In genomic region chr6:27383481-27383880, GRCh38 we compare ENCODE assay signal across 31 cellular contexts. TPM values are rescaled to one million over a fixed set of nuclear protein-coding genes. Genes with fewer than 3 reads are reported as not detected.
A peak's percentile ranks its signal among the peaks of the same experiment; 100 is the strongest.
DNase-seq lines count a peak whose midpoint lies in the region; ATAC-seq, FAIRE-seq and TF ChIP-seq lines count a peak whose summit lies in the region.
"Had no signal": no experiment of that assay in that cellular context is flagged by ENCODE, and none has a peak within 500 bp of the region (broad histone marks: within the 10 kb centered on the region; RNA-seq: fewer than 3 reads in every experiment).

No MANE protein-coding gene starts in this region.

- 0% methylated on average over 1 of the region's 1 CpG for whole genome bisulfite sequencing in HepG2 (ENCODE audit: low lambda C conversion rate)
- 13% methylated on average over 1 of the region's 1 CpG for WGBS in right lobe of liver (ENCODE audit: insufficient coverage, low coverage, low lambda C conversion rate, missing lambda C conversion rate)

- no peak for ATAC-seq in HepG2
- ATAC-seq in right lobe of liver, result no peak
- ATAC-seq: A549; CD8-positive, alpha-beta T cell had no signal

- H3K79me2 ChIP-seq in HepG2 (ENCODE audit: insufficient read depth, low read length), result no peaks in the 10 kb centered on the region

- H3K27me3 ChIP-seq in HepG2 (ENCODE audit: control insufficient read depth in 1 of 2, insufficient read depth in 2 of 2, low read length in 2 of 2) (no peaks in the 10 kb centered on the region; a peak in 1 of 5 replicates), right lobe of liver (no peaks in the 10 kb centered on the region)
- H3K27me3 ChIP-seq: BE2C; BLaER1; BLaER1 treated with 17β-estradiol and CSF1 and Interleukin-3, amounts not matched to agents 10 nM and 100 nM had no signal

- BruUV-seq in HepG2 (replicated peaks; lab: Mats Ljungman, UMichigan), result no TSS peak

- TF ChIP-seq EP300 in HepG2 (IDR thresholded peaks at IDR 0.05; ENCODE audit: low read depth in 2 of 2, low read length in 2 of 2), result no peak
- TF ChIP-seq EP300 in HepG2 (CRISPR knock-in tag; IDR thresholded peaks at IDR 0.05; ENCODE audit: borderline replicate concordance), result no peak

- POLR2A ChIA-PET in HepG2 (lab: Yijun Ruan, JAX), result no interaction called here

- in situ Hi-C loops in HepG2 (cut with HindIII; ENCODE audit: extremely low pct_ligation_motif_present, low pct_unique_long_range_greater_than_20kb), result no loop called here

- FAIRE-seq in HepG2 (lab: Jason Lieb, UNC), result no peak
- FAIRE-seq: A204.1, A549, D721Med had no signal

- intact Hi-C loops in HepG2 (cut with micrococcal nuclease; ENCODE audit: unreplicated experiment), result no loop called here
- intact Hi-C loops in right lobe of liver (cut with DNase I), result no loop called here

- no peak for TF ChIP-seq RAD21 in HepG2 (CRISPR knock-in tag; IDR thresholded peaks at IDR 0.05)

- no peak overlapping the region for H3K4me2 ChIP-seq in HepG2 (ENCODE audit: low read depth, low read length)
- H3K4me2 ChIP-seq: A549; BLaER1; BLaER1 treated with 17β-estradiol and CSF1 and Interleukin-3, amounts not matched to agents 10 nM and 100 nM had no signal

- H3K4me1 ChIP-seq in HepG2 (ENCODE audit: insufficient read depth, low read length), result no peaks in the 10 kb centered on the region
- peaks cover 0 to 3% (median 0%) of the 10 kb centered on the region in 4 donors for H3K4me1 ChIP-seq in right lobe of liver
- H3K4me1 ChIP-seq: A549, BE2C, BLaER1 had no signal

- H4K20me1 ChIP-seq in HepG2 (ENCODE audit: insufficient read depth, low read length), result no peaks in the 10 kb centered on the region
- H4K20me1 ChIP-seq: BLaER1; BLaER1 treated with 17β-estradiol and CSF1 and Interleukin-3, amounts not matched to agents 10 nM and 100 nM had no signal

- no peaks in the 10 kb centered on the region for H3K36me3 ChIP-seq in HepG2 (replicated peaks in 1 of 2; ENCODE audit: control insufficient read depth in 1 of 2, insufficient read depth in 2 of 2, low read length in 2 of 2)
- H3K36me3 ChIP-seq in right lobe of liver, result no peaks in the 10 kb centered on the region
- H3K36me3 ChIP-seq: BE2C; BLaER1; BLaER1 treated with 17β-estradiol and CSF1 and Interleukin-3, amounts not matched to agents 10 nM and 100 nM had no signal

- H3K4me3 ChIP-seq in HepG2 (replicated peaks in 1 of 3; ENCODE audit: insufficient read depth in 1 of 3, low read depth in 2 of 3, low read length in 3 of 3) (no peak overlapping the region), right lobe of liver (no peak overlapping the region)
- H3K4me3 ChIP-seq: A549; BLaER1; BLaER1 treated with 17β-estradiol and CSF1 and Interleukin-3, amounts not matched to agents 10 nM and 100 nM had no signal

- no peak for TF ChIP-seq POLR2A in HepG2 (IDR thresholded peaks at IDR 0.05; ENCODE audit: insufficient read depth in 1 of 2, low read depth in 2 of 2, low read length in 2 of 2)
- no peak for TF ChIP-seq POLR2A in right lobe of liver (IDR thresholded peaks at IDR 0.05)

- TF ChIP-seq CTCF in HepG2 (CRISPR knock-in tag; IDR thresholded peaks at IDR 0.05) (no peak), right lobe of liver (IDR thresholded peaks at IDR 0.05) (no peak)

- DNase-seq in NCI-H82 (lab: John Stamatoyannopoulos, UW) (peak; percentile 42), NCI-H82 treated with DMSO at 0.1 percent for 48 hours (lab: John Stamatoyannopoulos, UW; ENCODE audit: unreplicated experiment) (no peak), HepG2 (ENCODE audit: low spot score) (no peak), right lobe of liver (no peak)
- DNase-seq: 8988T; ACHN; AML-193; BE2C; C1 segment of cervical spinal cord; Caco-2; Calu3; CD4-positive, alpha-beta memory T cell; CD4-positive, alpha-beta T cell; CD4-positive, CD25-positive, alpha-beta regulatory T cell; CD8-positive, alpha-beta memory T cell; CD8-positive, alpha-beta T cell; COR-L47; DMS 273 treated with DMSO at 0.1 percent for 48 hours; DMS153; DMS53; DMS79; DMS79 treated with DMSO at 0.1 percent for 48 hours; DND-41; EL had no signal

- no peak overlapping the region for H3K9ac ChIP-seq in HepG2 (ENCODE audit: insufficient read depth, low read depth, low read length)
- H3K9ac ChIP-seq: BLaER1; BLaER1 treated with 17β-estradiol and CSF1 and Interleukin-3, amounts not matched to agents 10 nM and 100 nM had no signal

- peaks cover 15% of the 10 kb centered on the region for H3K9me3 ChIP-seq in HepG2 (ENCODE audit: low read length)
- H3K9me3 ChIP-seq in right lobe of liver, result no peaks in the 10 kb centered on the region
- H3K9me3 ChIP-seq: BE2C had no signal

- no peak overlapping the region for H3K27ac ChIP-seq in HepG2 (ENCODE audit: extremely low read length, insufficient read depth, low read length)
- no peak overlapping the region for H3K27ac ChIP-seq in right lobe of liver
- H3K27ac ChIP-seq: 22Rv1; A549; BLaER1; BLaER1 treated with 17β-estradiol and CSF1 and Interleukin-3, amounts not matched to agents 10 nM and 100 nM; C4-2B had no signal

- H2AFZ ChIP-seq in HepG2 (ENCODE audit: low read length), result no peak overlapping the region

- CTCF ChIA-PET in HepG2 (lab: Yijun Ruan, JAX; ENCODE audit: low intra/inter-chr PET ratio, low total read pairs), result no interaction called here

TF ChIP-seq in HepG2, 621 proteins besides CTCF, POLR2A, EP300 and RAD21:
- TF ChIP-seq ZNF264 (CRISPR knock-in tag; IDR thresholded peaks at IDR 0.05), result peak; percentile 92
- TF ChIP-seq, protein P1, sequence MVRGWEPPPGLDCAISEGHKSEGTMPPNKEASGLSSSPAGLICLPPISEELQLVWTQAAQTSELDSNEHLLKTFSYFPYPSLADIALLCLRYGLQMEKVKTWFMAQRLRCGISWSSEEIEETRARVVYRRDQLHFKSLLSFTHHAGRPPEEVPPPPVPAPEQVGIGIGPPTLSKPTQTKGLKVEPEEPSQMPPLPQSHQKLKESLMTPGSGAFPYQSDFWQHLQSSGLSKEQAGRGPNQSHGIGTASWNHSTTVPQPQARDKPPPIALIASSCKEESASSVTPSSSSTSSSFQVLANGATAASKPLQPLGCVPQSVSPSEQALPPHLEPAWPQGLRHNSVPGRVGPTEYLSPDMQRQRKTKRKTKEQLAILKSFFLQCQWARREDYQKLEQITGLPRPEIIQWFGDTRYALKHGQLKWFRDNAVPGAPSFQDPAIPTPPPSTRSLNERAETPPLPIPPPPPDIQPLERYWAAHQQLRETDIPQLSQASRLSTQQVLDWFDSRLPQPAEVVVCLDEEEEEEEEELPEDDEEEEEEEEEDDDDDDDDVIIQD (CRISPR knock-in tag; IDR thresholded peaks at IDR 0.05; ENCODE audit: low read depth), result no peak
- no peak for TF ChIP-seq KDM1A (CRISPR knock-in tag; IDR thresholded peaks at IDR 0.05)
- TF ChIP-seq, protein P2, sequence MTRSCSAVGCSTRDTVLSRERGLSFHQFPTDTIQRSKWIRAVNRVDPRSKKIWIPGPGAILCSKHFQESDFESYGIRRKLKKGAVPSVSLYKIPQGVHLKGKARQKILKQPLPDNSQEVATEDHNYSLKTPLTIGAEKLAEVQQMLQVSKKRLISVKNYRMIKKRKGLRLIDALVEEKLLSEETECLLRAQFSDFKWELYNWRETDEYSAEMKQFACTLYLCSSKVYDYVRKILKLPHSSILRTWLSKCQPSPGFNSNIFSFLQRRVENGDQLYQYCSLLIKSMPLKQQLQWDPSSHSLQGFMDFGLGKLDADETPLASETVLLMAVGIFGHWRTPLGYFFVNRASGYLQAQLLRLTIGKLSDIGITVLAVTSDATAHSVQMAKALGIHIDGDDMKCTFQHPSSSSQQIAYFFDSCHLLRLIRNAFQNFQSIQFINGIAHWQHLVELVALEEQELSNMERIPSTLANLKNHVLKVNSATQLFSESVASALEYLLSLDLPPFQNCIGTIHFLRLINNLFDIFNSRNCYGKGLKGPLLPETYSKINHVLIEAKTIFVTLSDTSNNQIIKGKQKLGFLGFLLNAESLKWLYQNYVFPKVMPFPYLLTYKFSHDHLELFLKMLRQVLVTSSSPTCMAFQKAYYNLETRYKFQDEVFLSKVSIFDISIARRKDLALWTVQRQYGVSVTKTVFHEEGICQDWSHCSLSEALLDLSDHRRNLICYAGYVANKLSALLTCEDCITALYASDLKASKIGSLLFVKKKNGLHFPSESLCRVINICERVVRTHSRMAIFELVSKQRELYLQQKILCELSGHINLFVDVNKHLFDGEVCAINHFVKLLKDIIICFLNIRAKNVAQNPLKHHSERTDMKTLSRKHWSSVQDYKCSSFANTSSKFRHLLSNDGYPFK (CRISPR knock-in tag; IDR thresholded peaks at IDR 0.05; ENCODE audit: borderline replicate concordance), result no peak

RNA-seq across cellular contexts. Expression of gene ZNF391, which starts 5.1 kb away (rescaled TPM):
- total RNA-seq in HepG2 (2016; rRNA removed; fragmentation: Illumina TruSeq; extraction: Trizol), result 1.7 and 2.7 TPM in 2 replicates
- total RNA-seq in HepG2 (2016; cell fraction: cytosol; rRNA removed; fragmentation: Illumina TruSeq; extraction: Trizol; ENCODE audit: low read depth), result 0.62 and 0.71 TPM in 2 replicates
- 1.7 and 2.1 TPM in 2 replicates for total RNA-seq in HepG2 (2016; cell fraction: insoluble cytoplasmic fraction; rRNA removed; fragmentation: Illumina TruSeq; extraction: Trizol)
- total RNA-seq in HepG2 (2016; cell fraction: membrane; rRNA removed; fragmentation: Illumina TruSeq; extraction: Trizol), result 0.90 and 1.5 TPM in 2 replicates
- 1.7 TPM in 2 replicates for total RNA-seq in HepG2 (2016; cell fraction: nucleus; rRNA removed; fragmentation: Illumina TruSeq; extraction: Trizol)
- polyA plus RNA-seq in HepG2 (2011; rRNA removed), result 0.78 and 0.97 TPM in 2 replicates
- polyA plus RNA-seq in HepG2 (2011; cell fraction: cytosol; rRNA removed), result 0.31 and 0.87 TPM in 2 replicates
- 0.31 and 0.74 TPM in 2 replicates for polyA plus RNA-seq in HepG2 (2011; cell fraction: nucleus; rRNA removed)
- polyA plus RNA-seq in HepG2 (2012), result 0.71 and 1.2 TPM in 2 replicates
- polyA plus RNA-seq in HepG2 (2016; cell fraction: cytosol; fragmentation: Illumina TruSeq; extraction: Trizol; ENCODE audit: low read depth), result 0.26 and 0.46 TPM in 2 replicates
- 2.1 and 3.1 TPM in 2 replicates for polyA plus RNA-seq in HepG2 (2016; cell fraction: insoluble cytoplasmic fraction; fragmentation: Illumina TruSeq; extraction: Trizol; ENCODE audit: low read depth)
- polyA plus RNA-seq in HepG2 (2016; cell fraction: membrane; fragmentation: Illumina TruSeq; extraction: Trizol; ENCODE audit: low read depth), result 0.80 and 1.0 TPM in 2 replicates
- 3.8 and 3.9 TPM in 2 replicates for polyA plus RNA-seq in HepG2 (2016; cell fraction: nucleus; fragmentation: Illumina TruSeq; extraction: Trizol; ENCODE audit: insufficient read depth, low read depth)
- polyA minus RNA-seq in HepG2 (2011; rRNA and poly(A)+ RNA removed; ENCODE audit: low replicate concordance), result 0.21 and 0.52 TPM in 2 replicates
- polyA minus RNA-seq in HepG2 (2011; cell fraction: cytosol; rRNA and poly(A)+ RNA removed), result 0.18 and 0.99 TPM in 2 replicates
- polyA minus RNA-seq in HepG2 (2011; cell fraction: nucleus; rRNA and poly(A)+ RNA removed), result 0.64 and 1.1 TPM in 2 replicates
- under 1 TPM in 5 of 6 experiments, not detected in 1; 0.09 to 0.42 (median 0.18) TPM for total RNA-seq in right lobe of liver
